In the genomic region with DNA sequence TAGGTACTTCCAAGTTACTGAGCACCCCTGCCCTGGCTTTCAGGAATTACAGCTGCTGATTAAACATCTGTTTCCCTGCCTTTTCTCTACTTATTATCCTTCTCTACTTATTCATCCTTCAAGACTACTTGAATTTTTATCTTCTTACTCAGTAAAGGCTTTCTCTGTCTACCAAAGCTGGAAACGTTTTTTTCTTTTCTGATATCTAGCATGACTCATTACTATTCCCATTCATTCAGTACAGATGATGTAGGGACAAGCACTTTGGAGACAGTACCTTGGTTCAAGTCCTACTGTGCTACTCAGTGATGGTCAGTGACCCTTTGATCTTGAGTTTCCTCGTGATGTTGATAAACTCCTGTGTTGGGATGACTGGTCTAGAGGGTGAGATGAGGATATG, we compare ENCODE assay signal across 21 cellular contexts.
DNase-seq lines count a peak whose midpoint lies in the region; ATAC-seq and TF ChIP-seq lines count a peak whose summit lies in the region.
"Had no signal": no experiment of that assay in that cellular context is flagged by ENCODE, and none has a peak within 500 bp of the region (broad histone marks: within the 10 kb centered on the region; RNA-seq: fewer than 3 reads in every experiment).

No MANE protein-coding gene starts in this region.

- POLR2A ChIA-PET in SK-N-SH (lab: Yijun Ruan, JAX), result no interaction called here

- no peak for ATAC-seq in GM18861 (IDR thresholded peaks at IDR 0.05; ENCODE audit: unreplicated experiment)
- ATAC-seq: pancreas had no signal

- no peaks in the 10 kb centered on the region for H3K9me2 ChIP-seq in GM23248 (ENCODE audit: insufficient read depth)
- no peaks in the 10 kb centered on the region for H3K9me2 ChIP-seq in SK-N-SH

- intact Hi-C loops in ovary (cut with DNase I), result no loop called here

- TF ChIP-seq POLR2A in ovary (IDR thresholded peaks at IDR 0.05), result no peak

- H3K79me2 ChIP-seq in GM23248 (ENCODE audit: insufficient read depth), result no peaks in the 10 kb centered on the region
- H3K79me2 ChIP-seq in SK-N-SH (ENCODE audit: insufficient read depth), result no peaks in the 10 kb centered on the region

- no peak overlapping the region for H3K4me3 ChIP-seq in GM23248
- no peak overlapping the region for H3K4me3 ChIP-seq in SK-N-SH (ENCODE audit: low read depth in 2 of 2, low read length in 1 of 2)
- H3K4me3 ChIP-seq in fibroblast of mammary gland (ENCODE audit: control insufficient read depth, low read depth, low read length), result no peak overlapping the region
- no peak overlapping the region for H3K4me3 ChIP-seq in skeletal muscle cell (ENCODE audit: low read depth, low read length)
- no peak overlapping the region for H3K4me3 ChIP-seq in ovary
- H3K4me3 ChIP-seq: BLaER1 treated with 17β-estradiol and CSF1 and Interleukin-3, amounts not matched to agents 10 nM and 100 nM; lung; pancreas; Peyer's patch; skin epidermis; suprapubic skin had no signal

- H3K4me1 ChIP-seq in GM23248 (ENCODE audit: insufficient read depth), result peaks cover 10% of the 10 kb centered on the region; the same call in 1 of the 2 replicates
- 0 out of 4 replicates have a peak, but pooled peaks cover 0 to 7% of the 10 kb centered on the region in 2 experiments for H3K4me1 ChIP-seq in SK-N-SH (ENCODE audit: control insufficient read depth in 1 of 2, insufficient read depth in 2 of 2, low read depth in 1 of 2, low read length in 1 of 2)
- no peaks in the 10 kb centered on the region for H3K4me1 ChIP-seq in ovary (ENCODE audit: insufficient read depth)
- H3K4me1 ChIP-seq: BLaER1 treated with 17β-estradiol and CSF1 and Interleukin-3, amounts not matched to agents 10 nM and 100 nM; pancreas; Peyer's patch; suprapubic skin had no signal

- H4K20me1 ChIP-seq in GM23248 (ENCODE audit: insufficient read depth) (no peaks in the 10 kb centered on the region), SK-N-SH (ENCODE audit: insufficient read depth) (no peaks in the 10 kb centered on the region)
- H4K20me1 ChIP-seq: BLaER1 treated with 17β-estradiol and CSF1 and Interleukin-3, amounts not matched to agents 10 nM and 100 nM had no signal

- H3F3A ChIP-seq in GM23248 (ENCODE audit: insufficient read depth) (no peaks in the 10 kb centered on the region; the same call in 1 of the 2 replicates), SK-N-SH (replicated peaks; ENCODE audit: insufficient read depth) (peaks cover 5% of the 10 kb centered on the region)

- H3K9me3 ChIP-seq in GM23248 (ENCODE audit: low read depth), result no peaks in the 10 kb centered on the region
- no peaks in the 10 kb centered on the region for H3K9me3 ChIP-seq in SK-N-SH
- H3K9me3 ChIP-seq in ovary, result no peaks in the 10 kb centered on the region
- H3K9me3 ChIP-seq: pancreas, Peyer's patch, suprapubic skin had no signal

- no peak for TF ChIP-seq RAD21 in SK-N-SH (IDR thresholded peaks at IDR 0.05; ENCODE audit: low read length)

- CTCF ChIA-PET in SK-N-SH (lab: Yijun Ruan, JAX), result no interaction called here

- DNase-seq in GM23248 (peak; percentile 56), SK-N-SH (no peak), fibroblast of mammary gland (ENCODE audit: low read depth) (peak; percentile 70), skeletal muscle cell (ENCODE audit: low read depth) (peak; percentile 32), ovary (no peak)
- DNase-seq in stimulated activated CD4-positive, alpha-beta T cell treated with anti-CD3 and anti-CD28 coated beads, Interleukin-2, amount 100 ng/mL, for 48 hours, result no peak
- DNase-seq in activated T-cell treated with anti-CD3 and anti-CD28 coated beads, Interleukin-2, amount 50 U/mL, for 1 hour, result no peak
- DNase-seq: activated CD4-positive, alpha-beta T cell treated with anti-CD3 and anti-CD28 coated beads, Interleukin-2, amount 10 ng/mL, durations not matched to agents 24 days and 14 days; activated CD8-positive, alpha-beta memory T cell treated with anti-CD3 and anti-CD28 coated beads, Interleukin-2, amount 50 U/mL, for 48 hours; aorta; DMS 273 treated with DMSO at 0.1 percent for 48 hours; NCI-H1417 treated with DMSO at 0.1 percent for 48 hours; NCI-H2171; NCI-H82; pancreas; Peyer's patch had no signal

- H3K4me2 ChIP-seq in GM23248 (ENCODE audit: unreplicated experiment) (no peak overlapping the region), SK-N-SH (no peak overlapping the region)
- H3K4me2 ChIP-seq: BLaER1 treated with 17β-estradiol and CSF1 and Interleukin-3, amounts not matched to agents 10 nM and 100 nM had no signal

- no peaks in the 10 kb centered on the region for H3K27me3 ChIP-seq in GM23248 (replicated peaks; ENCODE audit: insufficient read depth)
- H3K27me3 ChIP-seq in SK-N-SH (ENCODE audit: insufficient read depth), result no peaks in the 10 kb centered on the region
- H3K27me3 ChIP-seq in ovary, result no peaks in the 10 kb centered on the region
- H3K27me3 ChIP-seq: BLaER1 treated with 17β-estradiol and CSF1 and Interleukin-3, amounts not matched to agents 10 nM and 100 nM; pancreas; Peyer's patch; suprapubic skin had no signal

- in situ Hi-C loops in GM23248 (cut with MboI), result no loop called here

- H3K9ac ChIP-seq in GM23248, result no peak overlapping the region
- no peak overlapping the region for H3K9ac ChIP-seq in SK-N-SH
- H3K9ac ChIP-seq: BLaER1 treated with 17β-estradiol and CSF1 and Interleukin-3, amounts not matched to agents 10 nM and 100 nM had no signal

- no peak overlapping the region for H2AFZ ChIP-seq in GM23248
- no peak overlapping the region for H2AFZ ChIP-seq in SK-N-SH (ENCODE audit: low read depth)

- H3K36me3 ChIP-seq in GM23248 (ENCODE audit: low read depth), result no peaks in the 10 kb centered on the region
- no peaks in the 10 kb centered on the region for H3K36me3 ChIP-seq in SK-N-SH (replicated peaks in 1 of 2; ENCODE audit: control insufficient read depth in 1 of 2, insufficient read depth in 2 of 2, low read length in 1 of 2)
- H3K36me3 ChIP-seq in ovary, result no peaks in the 10 kb centered on the region
- H3K36me3 ChIP-seq: BLaER1 treated with 17β-estradiol and CSF1 and Interleukin-3, amounts not matched to agents 10 nM and 100 nM; pancreas; Peyer's patch; suprapubic skin had no signal

- TF ChIP-seq EP300 in SK-N-SH (IDR thresholded peaks at IDR 0.05; ENCODE audit: borderline replicate concordance in 1 of 2, low read depth in 1 of 2, low read length in 1 of 2) (no peak), ovary (IDR thresholded peaks at IDR 0.05) (no peak)

- WGBS in GM23248 (ENCODE audit: low coverage in 1 of 2, low lambda C conversion rate in 2 of 2, missing lambda C conversion rate in 2 of 2), 2 experiments, result 21 to 26% methylated on average over 2 of the region's 2 CpGs
- WGBS in SK-N-SH (ENCODE audit: low lambda C conversion rate), result 25% methylated on average over 2 of the region's 2 CpGs
- 32 to 48% (median 37%) methylated on average over 2 of the region's 2 CpGs for WGBS in ovary, 3 donors

- TF ChIP-seq CTCF in SK-N-SH (IDR thresholded peaks at IDR 0.05), result no peak
- no peak for TF ChIP-seq CTCF in fibroblast of mammary gland (conservative IDR thresholded peaks at IDR 0.05; ENCODE audit: control insufficient read depth, insufficient read depth, low read depth, low read length)
- no peak for TF ChIP-seq CTCF in ovary (IDR thresholded peaks at IDR 0.05)

- H3K27ac ChIP-seq in GM23248, result no peak overlapping the region
- 0 out of 4 replicates have a peak overlapping the region, but pooled peaks of 1 of the 2 experiments have one; percentile 11 for H3K27ac ChIP-seq in SK-N-SH (ENCODE audit: low read depth in 2 of 2, low read length in 1 of 2)
- H3K27ac ChIP-seq in ovary, result no peak overlapping the region
- H3K27ac ChIP-seq: BLaER1 treated with 17β-estradiol and CSF1 and Interleukin-3, amounts not matched to agents 10 nM and 100 nM; pancreas; Peyer's patch; skin epidermis; suprapubic skin had no signal

TF ChIP-seq in SK-N-SH, 30 proteins besides CTCF, POLR2A, EP300 and RAD21:
- peak; percentile 47; the same call in 1 of the 2 replicates for TF ChIP-seq TCF12 (IDR thresholded peaks at IDR 0.05)
- TF ChIP-seq, protein P1, sequence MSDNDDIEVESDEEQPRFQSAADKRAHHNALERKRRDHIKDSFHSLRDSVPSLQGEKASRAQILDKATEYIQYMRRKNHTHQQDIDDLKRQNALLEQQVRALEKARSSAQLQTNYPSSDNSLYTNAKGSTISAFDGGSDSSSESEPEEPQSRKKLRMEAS (IDR thresholded peaks at IDR 0.05; ENCODE audit: low read depth), result no peak
- TF ChIP-seq FOSL2 (IDR thresholded peaks at IDR 0.05; ENCODE audit: borderline replicate concordance, low read depth), result peak; percentile 68; the same call in 1 of the 2 replicates
- no peak for TF ChIP-seq FOXM1 (IDR thresholded peaks at IDR 0.05; ENCODE audit: low read depth)
- peak; percentile 67 for TF ChIP-seq JUND (IDR thresholded peaks at IDR 0.05)

Comparison
In these comparisons a context has a peak if more than half of its experiments do, and no peak if none do; other contexts are left out.
1. DNase-seq: peak in GM23248 (single experiment), fibroblast of mammary gland (single experiment) and skeletal muscle cell (single experiment); none in SK-N-SH (single experiment), stimulated activated CD4-positive, alpha-beta T cell treated with anti-CD3 and anti-CD28 coated beads, Interleukin-2, amount 100 ng/mL, for 48 hours (0 of 2), ovary (0 of 5) and activated T-cell treated with anti-CD3 and anti-CD28 coated beads, Interleukin-2, amount 50 U/mL, for 1 hour (single experiment).